12 cellular contexts compared by ENCODE assay signal in the genomic region with DNA sequence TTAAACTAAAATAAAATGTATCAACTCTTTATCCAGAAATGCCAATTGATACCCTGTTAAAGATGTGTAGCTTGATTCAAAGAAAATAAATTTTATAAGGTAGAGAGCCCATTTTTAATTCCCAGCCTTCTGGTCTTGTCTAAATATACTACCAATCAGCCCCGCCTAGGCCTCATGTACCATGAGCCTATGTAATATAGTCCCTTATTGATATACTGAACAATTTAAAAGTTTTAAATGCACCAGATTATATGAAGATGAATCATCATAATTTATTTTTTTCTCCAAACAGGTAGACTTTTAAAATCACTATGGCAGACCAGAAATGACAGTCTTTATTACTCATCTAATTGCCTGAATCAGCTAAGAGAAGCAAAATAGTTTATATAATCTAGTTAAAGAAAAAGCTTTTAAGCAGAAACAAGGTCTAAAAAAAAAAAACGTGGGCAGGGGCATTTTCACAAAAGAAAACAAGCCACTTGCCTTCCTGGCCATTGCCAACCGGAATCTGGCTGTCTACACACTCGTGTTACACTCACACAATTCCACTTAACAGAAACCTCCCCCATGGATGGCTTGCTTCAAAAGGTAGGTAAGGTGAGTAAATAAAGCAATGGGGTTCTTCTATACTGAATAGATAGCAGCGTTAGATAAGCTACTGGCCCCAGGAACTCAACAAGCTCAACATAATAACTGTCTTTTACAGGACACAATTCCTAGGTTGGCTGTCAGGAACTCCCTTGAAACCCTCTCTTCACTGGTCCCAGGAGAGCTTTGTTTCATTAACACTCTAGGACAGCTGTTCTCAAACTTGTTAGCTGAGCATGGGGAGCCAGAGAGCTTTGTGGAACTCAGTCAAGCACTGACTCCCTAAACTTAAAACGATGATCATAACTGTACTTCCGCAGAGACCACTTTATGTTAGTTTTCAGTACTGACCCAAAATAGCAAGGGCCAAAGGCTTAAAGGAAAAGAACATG. TPM values are rescaled to one million over a fixed set of nuclear protein-coding genes. Genes with fewer than 3 reads are reported as not detected.
DNase-seq lines count a peak whose midpoint lies in the region; ATAC-seq and TF ChIP-seq lines count a peak whose summit lies in the region.
"Had no signal": no experiment of that assay in that cellular context is flagged by ENCODE, and none has a peak within 500 bp of the region (broad histone marks: within the 10 kb centered on the region; RNA-seq: fewer than 3 reads in every experiment).

No MANE protein-coding gene starts in this region.

- TF ChIP-seq CTCF in endothelial cell (IDR thresholded peaks at IDR 0.05; ENCODE audit: unreplicated experiment) (no peak), GM20000 (IDR thresholded peaks at IDR 0.05; ENCODE audit: extremely low read depth, missing control alignments) (no peak)

- H3K27ac Mint-ChIP-seq in endothelial cell (ENCODE audit: unreplicated experiment), result peak overlapping the region; percentile 39
- H3K27ac Mint-ChIP-seq in activated CD4-positive, alpha-beta memory T cell treated with anti-CD3 and anti-CD28 coated beads, Interleukin-2, amount 10 ng/mL, durations not matched to agents 7 days and 5 days, result no peak overlapping the region
- H3K27ac Mint-ChIP-seq: activated T-helper 1 cell treated with anti-CD3 and anti-CD28 coated beads, Interleukin-12 subunit alpha, Interleukin-12 subunit beta, Interleukin-2, Interleukin-4 antibody, amounts not matched to agents 30 ng/mL and 10 ng/mL and 1 ng/mL, durations not matched to agents 14 hours and 24 hours and 36 hours; mesothelial cell of epicardium had no signal

- POLR2A ChIA-PET in activated CD4-positive, alpha-beta memory T cell treated with anti-CD3 and anti-CD28 coated beads, Interleukin-2, amount 10 ng/mL, durations not matched to agents 7 days and 5 days (lab: Charles Lee), result no interaction called here

- no peaks in the 10 kb centered on the region for H3K36me3 Mint-ChIP-seq in endothelial cell (ENCODE audit: low read depth, unreplicated experiment)
- H3K36me3 Mint-ChIP-seq in activated CD4-positive, alpha-beta memory T cell treated with anti-CD3 and anti-CD28 coated beads, Interleukin-2, amount 10 ng/mL, durations not matched to agents 7 days and 5 days (ENCODE audit: low read depth), result no peaks in the 10 kb centered on the region
- H3K36me3 Mint-ChIP-seq: mesothelial cell of epicardium had no signal

- no peak overlapping the region for H3K4me3 Mint-ChIP-seq in endothelial cell (ENCODE audit: unreplicated experiment)
- H3K4me3 Mint-ChIP-seq in activated CD4-positive, alpha-beta memory T cell treated with anti-CD3 and anti-CD28 coated beads, Interleukin-2, amount 10 ng/mL, durations not matched to agents 7 days and 5 days, result no peak overlapping the region
- H3K4me3 Mint-ChIP-seq: activated T-helper 1 cell treated with anti-CD3 and anti-CD28 coated beads, Interleukin-12 subunit alpha, Interleukin-12 subunit beta, Interleukin-2, Interleukin-4 antibody, amounts not matched to agents 30 ng/mL and 10 ng/mL and 1 ng/mL, durations not matched to agents 14 hours and 24 hours and 36 hours; mesothelial cell of epicardium had no signal

- DNase-seq in A172 (ENCODE audit: low spot score) (peak; percentile 29), NCI-H1092 treated with DMSO at 0.1 percent for 48 hours (lab: John Stamatoyannopoulos, UW) (peak; percentile 93), NCI-H446 treated with DMSO at 0.1 percent for 48 hours (lab: John Stamatoyannopoulos, UW) (peak; percentile 40), endothelial cell (ENCODE audit: low spot score) (no peak), left lobe of liver (ENCODE audit: low spot score) (no peak), GM20000 (ENCODE audit: low spot score) (no peak), NOMO-1 treated with dmso at 0.1 percent for 144 hours (lab: John Stamatoyannopoulos, UW; ENCODE audit: unreplicated experiment) (no peak)
- no peak for DNase-seq in activated CD4-positive, alpha-beta memory T cell treated with anti-CD3 and anti-CD28 coated beads, Interleukin-2, amount 10 ng/mL, durations not matched to agents 7 days and 5 days
- DNase-seq: hippocampal formation had no signal

- no peak for ATAC-seq in left lobe of liver
- ATAC-seq: Right ventricle myocardium inferior had no signal

- H3K9me3 Mint-ChIP-seq in endothelial cell (ENCODE audit: unreplicated experiment), result no peaks in the 10 kb centered on the region
- H3K9me3 Mint-ChIP-seq in activated CD4-positive, alpha-beta memory T cell treated with anti-CD3 and anti-CD28 coated beads, Interleukin-2, amount 10 ng/mL, durations not matched to agents 7 days and 5 days, result no peaks in the 10 kb centered on the region
- H3K9me3 Mint-ChIP-seq: activated T-helper 1 cell treated with anti-CD3 and anti-CD28 coated beads, Interleukin-12 subunit alpha, Interleukin-12 subunit beta, Interleukin-2, Interleukin-4 antibody, amounts not matched to agents 30 ng/mL and 10 ng/mL and 1 ng/mL, durations not matched to agents 14 hours and 24 hours and 36 hours; mesothelial cell of epicardium had no signal

- peaks cover 22% of the 10 kb centered on the region for H3K4me1 Mint-ChIP-seq in endothelial cell (ENCODE audit: unreplicated experiment)
- H3K4me1 Mint-ChIP-seq in activated CD4-positive, alpha-beta memory T cell treated with anti-CD3 and anti-CD28 coated beads, Interleukin-2, amount 10 ng/mL, durations not matched to agents 7 days and 5 days, result no peaks in the 10 kb centered on the region

- H3K27me3 Mint-ChIP-seq in endothelial cell (ENCODE audit: unreplicated experiment), result no peaks in the 10 kb centered on the region
- peaks cover 19% of the 10 kb centered on the region for H3K27me3 Mint-ChIP-seq in activated CD4-positive, alpha-beta memory T cell treated with anti-CD3 and anti-CD28 coated beads, Interleukin-2, amount 10 ng/mL, durations not matched to agents 7 days and 5 days

- CTCF ChIA-PET in activated CD4-positive, alpha-beta memory T cell treated with anti-CD3 and anti-CD28 coated beads, Interleukin-2, amount 10 ng/mL, durations not matched to agents 7 days and 5 days (lab: Charles Lee), result interaction anchor here (0.8 kb wide), 1 partner anchor 11 kb away, joined by 3 read pairs; no protein-coding TSS in a partner anchor

RNA-seq across cellular contexts. Expression of a gene that starts 37.2 kb away (rescaled TPM):
- 3.2 and 11.5 TPM in 2 replicates for total RNA-seq in A172 (2014; rRNA removed; shearing (Covaris generic))
- 135 TPM for total RNA-seq in endothelial cell (ENCODE audit: unreplicated experiment)
- total RNA-seq in left lobe of liver, result 21.2 TPM
- under 1 TPM; 0.43 to 0.93 TPM for total RNA-seq in activated CD4-positive, alpha-beta memory T cell treated with anti-CD3 and anti-CD28 coated beads, Interleukin-2, amount 10 ng/mL, durations not matched to agents 7 days and 5 days

Comparison
In these comparisons a context has a peak if more than half of its experiments do, and no peak if none do; other contexts are left out.
1. DNase-seq: peak in A172 (single experiment), NCI-H1092 treated with DMSO at 0.1 percent for 48 hours (single experiment) and NCI-H446 treated with DMSO at 0.1 percent for 48 hours (single experiment); none in endothelial cell (single experiment), left lobe of liver (single experiment), GM20000 (single experiment), NOMO-1 treated with dmso at 0.1 percent for 144 hours (single experiment) and activated CD4-positive, alpha-beta memory T cell treated with anti-CD3 and anti-CD28 coated beads, Interleukin-2, amount 10 ng/mL, durations not matched to agents 7 days and 5 days (single experiment).